Comparison of ENCODE assay signal across 22 cellular contexts in genomic region chr9:89612566-89613278, GRCh38. TPM values are rescaled to one million over a fixed set of nuclear protein-coding genes. Genes with fewer than 3 reads are reported as not detected.
"Had no signal": no experiment of that assay in that cellular context is flagged by ENCODE, and none has a peak within 500 bp of the region (broad histone marks: within the 10 kb centered on the region; RNA-seq: fewer than 3 reads in every experiment).

No MANE protein-coding gene starts in this region.

- DNase-seq: Karpas-422, KG1, MG63, NCI-H1092, NCI-H1417 treated with DMSO at 0.1 percent for 48 hours, NCI-H187, NCI-H2029, NCI-H2081 treated with DMSO at 0.1 percent for 48 hours, NCI-H2171, NCI-H226, NCI-H446, NCI-H510A, NCI-H524 treated with DMSO at 0.1 percent for 48 hours, NCI-H69, NCI-H774, Right ventricle myocardium superior, RPMI8226, SIG-M5 had no signal

- H3K27ac ChIP-seq: SJSA1, SK-N-MC had no signal

- H3K9me3 ChIP-seq: MG63, SJSA1 had no signal

- H3K4me3 ChIP-seq: MG63, SJSA1, SK-N-MC had no signal

- H3K4me1 ChIP-seq: SJSA1 had no signal

- FAIRE-seq: RCC 7860 had no signal

- H3K27me3 ChIP-seq: MG63, SJSA1 had no signal

- H3K36me3 ChIP-seq: MG63, SJSA1 had no signal

RNA-seq across cellular contexts. Expression of gene GADD45G, which starts 7.9 kb away (rescaled TPM):
- total RNA-seq: HT1080, SJSA1 had no signal
